Comparison of ENCODE assay signal across 29 cellular contexts in genomic region chr14:35696119-35696518, GRCh38.
"Had no signal": no experiment of that assay in that cellular context is flagged by ENCODE, and none has a peak within 500 bp of the region (broad histone marks: within the 10 kb centered on the region; RNA-seq: fewer than 3 reads in every experiment).

No MANE protein-coding gene starts in this region.

- H3K36me3 ChIP-seq: colonic mucosa, esophagus muscularis mucosa, gastroesophageal sphincter, heart left ventricle, neutrophil, pancreas, stomach, thyroid gland had no signal

- H3K4me2 ChIP-seq: hepatocyte, smooth muscle cell had no signal

- H3K4me1 Mint-ChIP-seq: endodermal cell, memory B cell, naive B cell, neural crest cell had no signal

- H2AFZ ChIP-seq: hepatocyte had no signal

- H3K4me1 ChIP-seq: colonic mucosa, esophagus muscularis mucosa, foreskin keratinocyte, gastroesophageal sphincter, heart left ventricle, pancreas, stomach, thyroid gland had no signal

- H3K4me3 ChIP-seq: colonic mucosa, esophagus muscularis mucosa, gastroesophageal sphincter, heart left ventricle, hepatocyte, lung, mucosa of descending colon, pancreas, smooth muscle cell, stomach, thyroid gland had no signal

- H3K27me3 ChIP-seq: colonic mucosa, esophagus muscularis mucosa, foreskin keratinocyte, gastroesophageal sphincter, heart left ventricle, hepatocyte, neutrophil, pancreas, stomach, thyroid gland had no signal

- H3K27ac ChIP-seq: colonic mucosa, esophagus muscularis mucosa, foreskin keratinocyte, gastroesophageal sphincter, heart left ventricle, hepatocyte, neutrophil, pancreas, stomach, thyroid gland had no signal

- ATAC-seq: foreskin keratinocyte; gastroesophageal sphincter; heart left ventricle; left lobe of liver; mucosa of descending colon; natural killer cell treated with Interleukin-12 subunit alpha and Interleukin-12 subunit beta and Interleukin-15 and Interleukin-18, amount 100 ng/mL, for 72 hours; pancreas; sciatic nerve; stimulated activated effector memory CD8-positive, alpha-beta T cell treated with anti-CD3 and anti-CD28 coated beads, Interleukin-12 subunit alpha, Interleukin-12 subunit beta, amount 100 ng/mL, for 72 hours had no signal

- H3K27ac Mint-ChIP-seq: dendritic cell treated with granulocyte-macrophage colony-stimulating factor and Interleukin-4, amounts not matched to agents 40 ng/mL and 50 ng/mL, for 4 days; endodermal cell; naive B cell; progenitor cell of endocrine pancreas; stimulated activated effector memory CD8-positive, alpha-beta T cell treated with anti-CD3 and anti-CD28 coated beads, Interleukin-12 subunit alpha, Interleukin-12 subunit beta, amount 100 ng/mL, for 72 hours had no signal

- H3K9me3 ChIP-seq: colonic mucosa, esophagus muscularis mucosa, gastroesophageal sphincter, heart left ventricle, mucosa of descending colon, neutrophil, pancreas, stomach, thyroid gland had no signal

- H3K9me3 Mint-ChIP-seq: dendritic cell treated with granulocyte-macrophage colony-stimulating factor and Interleukin-4, amounts not matched to agents 40 ng/mL and 50 ng/mL, for 4 days; endodermal cell; memory B cell; naive B cell; natural killer cell treated with Interleukin-12 subunit alpha and Interleukin-12 subunit beta and Interleukin-15 and Interleukin-18, amount 100 ng/mL, for 72 hours; neural crest cell; stimulated activated effector memory CD8-positive, alpha-beta T cell treated with anti-CD3 and anti-CD28 coated beads, Interleukin-12 subunit alpha, Interleukin-12 subunit beta, amount 100 ng/mL, for 72 hours had no signal

- H3K4me3 Mint-ChIP-seq: dendritic cell treated with granulocyte-macrophage colony-stimulating factor and Interleukin-4, amounts not matched to agents 40 ng/mL and 50 ng/mL, for 4 days; endodermal cell; memory B cell; naive B cell; natural killer cell treated with Interleukin-12 subunit alpha and Interleukin-12 subunit beta and Interleukin-15 and Interleukin-18, amount 100 ng/mL, for 72 hours; neural crest cell; stimulated activated effector memory CD8-positive, alpha-beta T cell treated with anti-CD3 and anti-CD28 coated beads, Interleukin-12 subunit alpha, Interleukin-12 subunit beta, amount 100 ng/mL, for 72 hours had no signal

- FAIRE-seq: kidney, pancreas had no signal

- H3K27me3 Mint-ChIP-seq: dendritic cell treated with granulocyte-macrophage colony-stimulating factor and Interleukin-4, amounts not matched to agents 40 ng/mL and 50 ng/mL, for 4 days; memory B cell; naive B cell; natural killer cell treated with Interleukin-12 subunit alpha and Interleukin-12 subunit beta and Interleukin-15 and Interleukin-18, amount 100 ng/mL, for 72 hours; progenitor cell of endocrine pancreas had no signal

- DNase-seq: colonic mucosa; effector CD8-positive, alpha-beta T cell; endodermal cell; foreskin keratinocyte; heart left ventricle; kidney; mucosa of descending colon; naive B cell; pancreas; stimulated activated CD4-positive, alpha-beta T cell treated with anti-CD3 and anti-CD28 coated beads, Interleukin-12 subunit alpha, Interleukin-12 subunit beta, amount 100 ng/mL, for 4 hours; stimulated activated CD4-positive, alpha-beta T cell treated with anti-CD3 and anti-CD28 coated beads, Interleukin-1b, Interleukin-23, amount 100 ng/mL, for 48 hours; stimulated activated CD4-positive, alpha-beta T cell treated with anti-CD3 and anti-CD28 coated beads, Interleukin-4, amount 100 ng/mL, for 24 hours; stimulated activated naive CD4-positive, alpha-beta T cell treated with Interleukin-2 at 50 U/mL for 16 hours; stomach; thyroid gland had no signal

- H3K79me2 ChIP-seq: hepatocyte had no signal

- H3K36me3 Mint-ChIP-seq: memory B cell; naive B cell; natural killer cell treated with Interleukin-12 subunit alpha and Interleukin-12 subunit beta and Interleukin-15 and Interleukin-18, amount 100 ng/mL, for 72 hours; stimulated activated effector memory CD8-positive, alpha-beta T cell treated with anti-CD3 and anti-CD28 coated beads, Interleukin-12 subunit alpha, Interleukin-12 subunit beta, amount 100 ng/mL, for 72 hours had no signal
